ENCODE assay signal across 20 cellular contexts in the genomic region with DNA sequence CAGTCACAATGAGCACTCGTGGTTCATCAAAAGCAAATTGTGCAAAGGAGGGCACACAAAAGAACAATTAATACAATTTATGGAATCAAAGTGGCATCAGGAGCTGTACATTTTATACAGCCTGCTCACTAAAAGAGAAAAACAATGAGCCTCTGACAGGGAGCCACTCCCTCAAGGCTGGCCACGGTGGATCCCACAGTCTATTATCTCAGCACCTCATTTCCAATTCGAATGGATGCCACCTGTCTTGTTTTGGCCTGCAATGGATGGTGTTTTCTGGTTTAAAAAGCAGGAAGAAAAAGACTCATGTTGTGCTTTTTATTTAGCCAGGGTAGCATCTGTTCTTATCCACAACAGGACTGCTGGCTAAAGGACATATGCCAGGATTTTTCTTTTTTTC.
"Had no signal": no experiment of that assay in that cellular context is flagged by ENCODE, and none has a peak within 500 bp of the region (broad histone marks: within the 10 kb centered on the region; RNA-seq: fewer than 3 reads in every experiment).

No MANE protein-coding gene starts in this region.

- H3K4me3 ChIP-seq: gastroesophageal sphincter, left lung, prostate gland, skin epidermis had no signal

- DNase-seq: activated CD4-positive, alpha-beta T cell treated with anti-CD3 and anti-CD28 coated beads, Interleukin-2, amount 10 ng/mL, durations not matched to agents 7 days and 5 days; activated gamma-delta T cell treated with Interleukin-2 at 50 U/mL for 16 hours; activated naive CD8-positive, alpha-beta T cell treated with anti-CD3 and anti-CD28 coated beads for 36 hours; amygdala; brain microvascular endothelial cell; cerebellar nuclear complex; left lung; occipital lobe; right cardiac atrium; stimulated activated CD4-positive, alpha-beta T cell treated with anti-CD3 and anti-CD28 coated beads, Interleukin-15, amount 100 ng/mL, for 24 hours; stimulated activated CD4-positive, alpha-beta T cell treated with anti-CD3 and anti-CD28 coated beads, Interleukin-4, amount 100 ng/mL, for 24 hours; stimulated activated naive CD4-positive, alpha-beta T cell; substantia nigra had no signal

- H3K4me1 ChIP-seq: prostate gland had no signal

- H3K9me3 ChIP-seq: gastroesophageal sphincter, left lung, prostate gland had no signal

- H3K4me3 Mint-ChIP-seq: activated CD4-positive, alpha-beta T cell treated with anti-CD3 and anti-CD28 coated beads, Interleukin-2, amount 10 ng/mL, durations not matched to agents 7 days and 5 days; activated naive CD8-positive, alpha-beta T cell treated with anti-CD3 and anti-CD28 coated beads for 36 hours; dendritic cell treated with granulocyte-macrophage colony-stimulating factor and Interleukin-4, amounts not matched to agents 40 ng/mL and 50 ng/mL, for 4 days; memory B cell; nephron; type B pancreatic cell had no signal

- H3K36me3 ChIP-seq: brain microvascular endothelial cell, gastroesophageal sphincter, left lung, prostate gland had no signal

- H3K27ac ChIP-seq: brain microvascular endothelial cell, left lung, prostate gland, skin epidermis had no signal

- H3K27me3 ChIP-seq: brain microvascular endothelial cell, gastroesophageal sphincter, left lung had no signal

- H3K4me1 Mint-ChIP-seq: activated CD4-positive, alpha-beta T cell treated with anti-CD3 and anti-CD28 coated beads, Interleukin-2, amount 10 ng/mL, durations not matched to agents 7 days and 5 days; activated naive CD8-positive, alpha-beta T cell treated with anti-CD3 and anti-CD28 coated beads for 36 hours; memory B cell had no signal

- H3K27ac Mint-ChIP-seq: activated CD4-positive, alpha-beta T cell treated with anti-CD3 and anti-CD28 coated beads, Interleukin-2, amount 10 ng/mL, durations not matched to agents 7 days and 5 days; activated naive CD8-positive, alpha-beta T cell treated with anti-CD3 and anti-CD28 coated beads for 36 hours; dendritic cell treated with granulocyte-macrophage colony-stimulating factor and Interleukin-4, amounts not matched to agents 40 ng/mL and 50 ng/mL, for 4 days; memory B cell; nephron; type B pancreatic cell had no signal

- H3K36me3 Mint-ChIP-seq: activated naive CD8-positive, alpha-beta T cell treated with anti-CD3 and anti-CD28 coated beads for 36 hours; memory B cell; type B pancreatic cell had no signal

- H3K9me3 Mint-ChIP-seq: activated CD4-positive, alpha-beta T cell treated with anti-CD3 and anti-CD28 coated beads, Interleukin-2, amount 10 ng/mL, durations not matched to agents 7 days and 5 days; activated naive CD8-positive, alpha-beta T cell treated with anti-CD3 and anti-CD28 coated beads for 36 hours; dendritic cell treated with granulocyte-macrophage colony-stimulating factor and Interleukin-4, amounts not matched to agents 40 ng/mL and 50 ng/mL, for 4 days; memory B cell; nephron; type B pancreatic cell had no signal
